9 cellular contexts compared by ENCODE assay signal in the genomic region with DNA sequence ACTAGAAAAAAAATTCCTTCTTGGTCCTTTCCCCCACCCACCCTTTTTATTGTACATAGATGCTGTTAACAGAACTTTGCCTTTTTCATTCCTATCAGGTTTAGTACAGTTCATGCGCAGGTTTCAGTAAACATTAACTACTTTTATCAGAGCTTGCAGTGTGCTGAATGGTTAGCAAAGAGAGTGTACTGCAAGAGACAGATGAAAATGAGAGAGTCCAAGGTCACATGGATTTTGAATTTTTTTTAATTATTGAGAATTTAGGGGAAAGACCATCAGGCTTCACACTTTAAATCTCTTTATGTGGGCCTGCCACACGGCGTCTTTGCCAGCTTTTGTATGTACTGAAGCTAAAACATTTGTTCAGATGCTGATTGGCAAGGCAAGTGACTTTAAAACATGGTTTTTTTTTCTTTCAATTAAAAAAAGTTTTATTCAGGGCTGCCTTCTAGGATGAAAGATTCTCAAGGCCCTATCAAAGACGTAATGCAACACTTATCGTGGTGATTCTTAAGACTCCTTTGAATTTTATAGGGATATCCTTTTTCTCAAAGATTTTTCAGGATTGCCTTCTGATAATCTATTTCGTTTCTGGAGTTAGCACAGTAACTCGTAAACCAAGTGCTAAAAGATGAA. TPM values are rescaled to one million over a fixed set of nuclear protein-coding genes. Genes with fewer than 3 reads are reported as not detected.
DNase-seq lines count a peak whose midpoint lies in the region; ATAC-seq and TF ChIP-seq lines count a peak whose summit lies in the region.
"Had no signal": no experiment of that assay in that cellular context is flagged by ENCODE, and none has a peak within 500 bp of the region (broad histone marks: within the 10 kb centered on the region; RNA-seq: fewer than 3 reads in every experiment).

No MANE protein-coding gene starts in this region.

- H3K9me1 ChIP-seq in IMR-90 (ENCODE audit: insufficient read depth, low read length): peaks cover 14% of the 10 kb centered on the region

- peaks cover 18% of the 10 kb centered on the region for H3K4me1 ChIP-seq in IMR-90 (ENCODE audit: control insufficient read depth, insufficient read depth, low read length)

- H2BK5ac ChIP-seq in IMR-90 (ENCODE audit: low read depth, low read length, poor library complexity, severe bottlenecking): peak overlapping the region; percentile 96

- dilution Hi-C loops in IMR-90 (cut with HindIII; ENCODE audit: low sequenced_read_pairs, unreplicated experiment): no loop called here

- POLR2A ChIA-PET in IMR-90 (lab: Charles Lee; ENCODE audit: unreplicated experiment): interaction anchor here (0.6 kb wide), 1 partner anchor 17 kb away, joined by 3 read pairs; no protein-coding TSS in a partner anchor

- H3K27ac Mint-ChIP-seq in central memory CD8-positive, alpha-beta T cell (ENCODE audit: low read depth): no peak overlapping the region
- H3K27ac Mint-ChIP-seq in natural killer cell: peak overlapping the region; percentile 70 to 85

- peaks cover 4% of the 10 kb centered on the region for H3K36me3 Mint-ChIP-seq in central memory CD8-positive, alpha-beta T cell (ENCODE audit: insufficient read depth)
- no peaks in the 10 kb centered on the region for H3K36me3 Mint-ChIP-seq in natural killer cell

- H3K18ac ChIP-seq in IMR-90 (ENCODE audit: low read depth, low read length): no peak overlapping the region

- DNase-seq in IMR-90 (no peak), natural killer cell (no peak), SW 1271 (lab: John Stamatoyannopoulos, UW) (no peak), pons (ENCODE audit: low spot score) (no peak)
- no peak for DNase-seq in central memory CD8-positive, alpha-beta T cell (ENCODE audit: low spot score in 2 of 2)
- DNase-seq: NCI-H524 treated with DMSO at 0.1 percent for 48 hours had no signal

- no peak overlapping the region; the same call in 1 of the 2 replicates for H3K4me2 ChIP-seq in IMR-90 (ENCODE audit: low read depth, low read length)

- in situ Hi-C loops in IMR-90 (cut with MboI; ENCODE audit: low sequenced_read_pairs): no loop called here

- H3K14ac ChIP-seq in IMR-90 (replicated peaks; ENCODE audit: low read depth, low read length): no peak overlapping the region

- no peak overlapping the region for H4K91ac ChIP-seq in IMR-90 (ENCODE audit: insufficient read depth, low read depth, low read length)

- no peak overlapping the region for H4K5ac ChIP-seq in IMR-90 (ENCODE audit: low read depth, low read length)

- no peaks in the 10 kb centered on the region for H3K27me3 ChIP-seq in IMR-90 (ENCODE audit: control insufficient read depth, insufficient read depth, low read length)

- H3K27me3 Mint-ChIP-seq in central memory CD8-positive, alpha-beta T cell: no peaks in the 10 kb centered on the region
- H3K27me3 Mint-ChIP-seq in natural killer cell (ENCODE audit: low read depth in 2 of 2): no peaks in the 10 kb centered on the region

- no peaks in the 10 kb centered on the region for H3K36me3 ChIP-seq in IMR-90 (ENCODE audit: control insufficient read depth, insufficient read depth, low read length)

- BruUV-seq in IMR-90 (replicated peaks; lab: Mats Ljungman, UMichigan): no TSS peak

- H2BK15ac ChIP-seq in IMR-90 (ENCODE audit: low read depth, low read length): no peak overlapping the region

- H2AFZ ChIP-seq in IMR-90 (replicated peaks; ENCODE audit: low read length, poor library complexity): no peak overlapping the region

- H4K20me1 ChIP-seq in IMR-90 (ENCODE audit: insufficient read depth, low read length): peaks cover 25% of the 10 kb centered on the region

- TF ChIP-seq CTCF in C4-2B (conservative IDR thresholded peaks at IDR 0.05): no peak
- no peak for TF ChIP-seq CTCF in IMR-90 (conservative IDR thresholded peaks at IDR 0.05; ENCODE audit: low read depth, low read length)
- TF ChIP-seq CTCF in natural killer cell (IDR thresholded peaks at IDR 0.05): no peak

- CTCF ChIA-PET in IMR-90 (lab: Yijun Ruan, JAX): no interaction called here

- no peak overlapping the region for H2BK20ac ChIP-seq in IMR-90 (ENCODE audit: low read depth, low read length)

- TF ChIP-seq POLR2A in IMR-90 (IDR thresholded peaks at IDR 0.05; ENCODE audit: low read depth, low read length): no peak

- peaks cover 22 to 67% of the 10 kb centered on the region in 2 experiments for H3K79me1 ChIP-seq in IMR-90 (ENCODE audit: low read depth in 1 of 2, low read length in 2 of 2)

- intact Hi-C loops in IMR-90 (cut with micrococcal nuclease): loop anchor here (10.0 kb wide), 1 partner anchor 415 kb away; no protein-coding TSS in a partner anchor
- intact Hi-C loops in natural killer cell (cut with micrococcal nuclease): loop anchor here (2.0 kb wide), 1 partner anchor 15 kb away; no protein-coding TSS in a partner anchor

- ATAC-seq in IMR-90 (ENCODE audit: low read depth): no peak
- no peak for ATAC-seq in central memory CD8-positive, alpha-beta T cell (replicated peaks; ENCODE audit: extremely low read depth, poor library complexity, severe bottlenecking)
- ATAC-seq in natural killer cell: no peak
- no peak for ATAC-seq in GM21528 (IDR thresholded peaks at IDR 0.05; ENCODE audit: low FRiP score, unreplicated experiment)
- ATAC-seq in esophagus mucosa: no peak

- no peak overlapping the region for H3K4ac ChIP-seq in IMR-90 (ENCODE audit: low read depth, low read length)

- H3K4me1 Mint-ChIP-seq in central memory CD8-positive, alpha-beta T cell: peaks cover 56% of the 10 kb centered on the region
- H3K4me1 Mint-ChIP-seq in natural killer cell: peaks cover 47 to 49% of the 10 kb centered on the region in 2 donors

- no peaks in the 10 kb centered on the region for H3K9me3 Mint-ChIP-seq in central memory CD8-positive, alpha-beta T cell
- no peaks in the 10 kb centered on the region for H3K9me3 Mint-ChIP-seq in natural killer cell

- WGBS in IMR-90 (ENCODE audit: extremely low coverage in 2 of 2, insufficient read length in 1 of 2), 2 experiments: no CpG with 5 or more reads among the region's 7 CpGs

- H3K56ac ChIP-seq in IMR-90 (ENCODE audit: extremely low read depth, insufficient read depth, low read length): no peak overlapping the region

- peak overlapping the region in 1 of 2 experiments; percentile 92; a peak in 1 of 4 replicates for H4K8ac ChIP-seq in IMR-90 (ENCODE audit: low read depth in 2 of 2, low read length in 2 of 2)

- H2BK120ac ChIP-seq in IMR-90 (ENCODE audit: low read depth, low read length): no peak overlapping the region

- H3K23ac ChIP-seq in IMR-90 (ENCODE audit: low read depth, low read length): peak overlapping the region; percentile 78; the same call in 1 of the 2 replicates

- no peak for TF ChIP-seq RAD21 in IMR-90 (IDR thresholded peaks at IDR 0.05; ENCODE audit: low read length)

- no peaks in the 10 kb centered on the region for H3K9me3 ChIP-seq in IMR-90 (ENCODE audit: control insufficient read depth, insufficient read depth, low read length)

- peak overlapping the region; percentile 78 for H3K4me3 Mint-ChIP-seq in central memory CD8-positive, alpha-beta T cell
- H3K4me3 Mint-ChIP-seq in natural killer cell: peak overlapping the region; percentile 89

- H2AK9ac ChIP-seq in IMR-90 (replicated peaks; ENCODE audit: low read depth, low read length, poor library complexity): no peak overlapping the region

- H3K9ac ChIP-seq in IMR-90 (ENCODE audit: low read depth, low read length): no peak overlapping the region

- no peak overlapping the region for H2AK5ac ChIP-seq in IMR-90 (ENCODE audit: low read depth, low read length)

- no peak overlapping the region for H3K4me3 ChIP-seq in IMR-90 (ENCODE audit: insufficient read depth, low read depth, low read length)

- H3K27ac ChIP-seq in C4-2B (peak overlapping the region; percentile 85; the same call in 1 of the 2 replicates), IMR-90 (ENCODE audit: insufficient read depth, low read length) (no peak overlapping the region)

TF ChIP-seq in IMR-90, 13 proteins besides CTCF, POLR2A, EP300 and RAD21:
- TF ChIP-seq MAZ (IDR thresholded peaks at IDR 0.05; ENCODE audit: borderline replicate concordance, low read depth, low read length) (no peak), CEBPB (IDR thresholded peaks at IDR 0.05; ENCODE audit: low read depth, low read length) (no peak), RCOR1 (IDR thresholded peaks at IDR 0.05; ENCODE audit: insufficient replicate concordance, low read length) (no peak), MAFK (IDR thresholded peaks at IDR 0.05; ENCODE audit: low read depth, low read length) (no peak), CHD1 (IDR thresholded peaks at IDR 0.05; ENCODE audit: low read depth, low read length) (no peak), NFE2L2 (IDR thresholded peaks at IDR 0.05; ENCODE audit: low read depth, low read length) (no peak), BHLHE40 (IDR thresholded peaks at IDR 0.05; ENCODE audit: low read depth, low read length) (no peak), MXI1 (IDR thresholded peaks at IDR 0.05; ENCODE audit: borderline replicate concordance, low read depth, low read length) (no peak), FOS (IDR thresholded peaks at IDR 0.05; ENCODE audit: low read depth, low read length) (no peak), RFX5 (IDR thresholded peaks at IDR 0.05; ENCODE audit: low read depth, low read length) (no peak), SMC3 (IDR thresholded peaks at IDR 0.05; ENCODE audit: low read depth, low read length) (no peak)
- TF ChIP-seq, protein P1, sequence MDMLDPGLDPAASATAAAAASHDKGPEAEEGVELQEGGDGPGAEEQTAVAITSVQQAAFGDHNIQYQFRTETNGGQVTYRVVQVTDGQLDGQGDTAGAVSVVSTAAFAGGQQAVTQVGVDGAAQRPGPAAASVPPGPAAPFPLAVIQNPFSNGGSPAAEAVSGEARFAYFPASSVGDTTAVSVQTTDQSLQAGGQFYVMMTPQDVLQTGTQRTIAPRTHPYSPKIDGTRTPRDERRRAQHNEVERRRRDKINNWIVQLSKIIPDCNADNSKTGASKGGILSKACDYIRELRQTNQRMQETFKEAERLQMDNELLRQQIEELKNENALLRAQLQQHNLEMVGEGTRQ (IDR thresholded peaks at IDR 0.05; ENCODE audit: low read depth, low read length): no peak
- TF ChIP-seq, protein P2, sequence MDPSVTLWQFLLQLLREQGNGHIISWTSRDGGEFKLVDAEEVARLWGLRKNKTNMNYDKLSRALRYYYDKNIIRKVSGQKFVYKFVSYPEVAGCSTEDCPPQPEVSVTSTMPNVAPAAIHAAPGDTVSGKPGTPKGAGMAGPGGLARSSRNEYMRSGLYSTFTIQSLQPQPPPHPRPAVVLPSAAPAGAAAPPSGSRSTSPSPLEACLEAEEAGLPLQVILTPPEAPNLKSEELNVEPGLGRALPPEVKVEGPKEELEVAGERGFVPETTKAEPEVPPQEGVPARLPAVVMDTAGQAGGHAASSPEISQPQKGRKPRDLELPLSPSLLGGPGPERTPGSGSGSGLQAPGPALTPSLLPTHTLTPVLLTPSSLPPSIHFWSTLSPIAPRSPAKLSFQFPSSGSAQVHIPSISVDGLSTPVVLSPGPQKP (IDR thresholded peaks at IDR 0.05; ENCODE audit: borderline replicate concordance, low read depth, low read length): no peak

RNA-seq across cellular contexts. Expression of a gene that starts 32.2 kb away (rescaled TPM):
- total RNA-seq in IMR-90 (2012; rRNA removed): 8.4 and 8.6 TPM in 2 replicates
- polyA plus RNA-seq in IMR-90 (2012; rRNA removed): 4.7 and 14.5 TPM in 2 replicates
- polyA plus RNA-seq in IMR-90 (2012; cell fraction: cytosol; rRNA removed): 2.1 and 2.4 TPM in 2 replicates
- 13.2 and 13.5 TPM in 2 replicates for polyA plus RNA-seq in IMR-90 (2012; cell fraction: nucleus; rRNA removed; ENCODE audit: low replicate concordance)
- total RNA-seq in natural killer cell: 10 to 100 TPM; 42.2 to 51.8 (median 44.0) TPM
- 75.8 TPM for total RNA-seq in esophagus mucosa
